ENCODE assay signal across 27 cellular contexts in the genomic region with DNA sequence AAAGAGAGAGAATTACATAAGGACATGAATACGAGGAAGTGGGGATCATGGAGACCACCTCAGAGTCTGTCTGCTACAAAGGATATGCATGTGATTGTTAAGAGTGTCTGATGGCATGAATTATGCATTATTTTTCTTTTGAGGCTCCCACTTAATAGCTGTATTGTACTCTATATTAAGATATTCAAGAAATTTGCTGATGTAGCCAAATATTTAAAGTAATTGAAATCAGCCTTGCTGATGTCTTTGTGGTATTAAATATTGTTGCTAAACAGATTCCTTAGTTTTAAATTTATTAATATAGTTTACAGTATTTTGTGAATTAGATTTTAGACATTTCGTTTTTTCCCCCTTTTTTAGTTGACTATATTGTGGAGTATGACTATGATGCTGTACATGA.
"Had no signal": no experiment of that assay in that cellular context is flagged by ENCODE, and none has a peak within 500 bp of the region (broad histone marks: within the 10 kb centered on the region; RNA-seq: fewer than 3 reads in every experiment).

No MANE protein-coding gene starts in this region.

- H3K9me3 ChIP-seq: left ventricle myocardium inferior, mucosa of descending colon, pancreas, psoas muscle had no signal

- H3K27me3 ChIP-seq: pancreas had no signal

- H3K36me3 ChIP-seq: left ventricle myocardium inferior, pancreas had no signal

- H3K27ac Mint-ChIP-seq: activated CD4-positive, alpha-beta T cell treated with anti-CD3 and anti-CD28 coated beads, Interleukin-2, amount 10 ng/mL, durations not matched to agents 7 days and 5 days; activated CD8-positive, alpha-beta T cell treated with anti-CD3 and anti-CD28 coated beads for 36 hours; activated T-helper 17 cell treated with anti-CD3 and anti-CD28 coated beads, Interleukin-2, amount 50 U/mL, for 72 hours; stimulated activated memory B cell treated with anti-CD40 and anti-IgM and Interleukin-4, amounts not matched to agents 10 μg/mL and 1 μg/mL and 100 μg/mL, for 72 hours had no signal

- H3K9me3 Mint-ChIP-seq: stimulated activated memory B cell treated with anti-CD40 and anti-IgM and Interleukin-4, amounts not matched to agents 10 μg/mL and 1 μg/mL and 100 μg/mL, for 72 hours; stimulated activated naive CD8-positive, alpha-beta T cell treated with anti-CD3 and anti-CD28 coated beads, Interleukin-15, amount 100 ng/mL, for 72 hours had no signal

- ATAC-seq: activated CD8-positive, alpha-beta T cell treated with anti-CD3 and anti-CD28 coated beads for 36 hours; activated T-cell treated with anti-CD3 and anti-CD28 coated beads, Interleukin-2, amount 50 U/mL, for 4 hours; activated T-helper 17 cell treated with anti-CD3 and anti-CD28 coated beads, Interleukin-2, amount 50 U/mL, for 72 hours; mucosa of descending colon; pancreas; psoas muscle; stimulated activated memory B cell treated with anti-CD40 and anti-IgM and Interleukin-4, amounts not matched to agents 10 μg/mL and 1 μg/mL and 100 μg/mL, for 72 hours; stimulated activated naive CD8-positive, alpha-beta T cell treated with anti-CD3 and anti-CD28 coated beads, Interleukin-15, amount 100 ng/mL, for 72 hours had no signal

- FAIRE-seq: astrocyte, frontal cortex, pancreas had no signal

- H3K4me3 Mint-ChIP-seq: activated CD4-positive, alpha-beta T cell treated with anti-CD3 and anti-CD28 coated beads, Interleukin-2, amount 10 ng/mL, durations not matched to agents 7 days and 5 days; activated CD8-positive, alpha-beta T cell treated with anti-CD3 and anti-CD28 coated beads for 36 hours; activated T-cell treated with anti-CD3 and anti-CD28 coated beads, Interleukin-2, amount 50 U/mL, for 4 hours; activated T-helper 17 cell treated with anti-CD3 and anti-CD28 coated beads, Interleukin-2, amount 50 U/mL, for 72 hours; stimulated activated memory B cell treated with anti-CD40 and anti-IgM and Interleukin-4, amounts not matched to agents 10 μg/mL and 1 μg/mL and 100 μg/mL, for 72 hours; stimulated activated naive CD8-positive, alpha-beta T cell treated with anti-CD3 and anti-CD28 coated beads, Interleukin-15, amount 100 ng/mL, for 72 hours had no signal

- DNase-seq: activated CD4-positive, alpha-beta T cell treated with anti-CD3 and anti-CD28 coated beads for 1 hour; activated CD4-positive, alpha-beta T cell treated with anti-CD3 and anti-CD28 coated beads, Interleukin-2, amount 10 ng/mL, durations not matched to agents 7 days and 5 days; activated CD8-positive, alpha-beta T cell treated with anti-CD3 and anti-CD28 coated beads for 36 hours; activated gamma-delta T cell treated with Interleukin-2 at 50 U/mL for 16 hours; activated naive CD4-positive, alpha-beta T cell treated with anti-CD3 and anti-CD28 coated beads, Interleukin-2, amount 50 U/mL, for 16 hours; activated T-cell treated with anti-CD3 and anti-CD28 coated beads, Interleukin-2, amount 50 U/mL, for 4 hours; amniotic stem cell; caudate nucleus; cortex of kidney; left ventricle myocardium inferior; mesendoderm; mucosa of descending colon; pancreas; psoas muscle; stimulated activated CD4-positive, alpha-beta T cell treated with anti-CD3 and anti-CD28 coated beads, Interleukin-1b, Interleukin-23, amount 100 ng/mL, for 48 hours; stimulated activated CD4-positive, alpha-beta T cell treated with anti-CD3 and anti-CD28 coated beads, Interleukin-4, amount 100 ng/mL, for 4 hours; stimulated activated CD8-positive, alpha-beta memory T cell treated with anti-CD3 and anti-CD28 coated beads, Interleukin-4, amount 100 ng/mL, for 48 hours; stimulated activated naive CD8-positive, alpha-beta T cell treated with anti-CD3 and anti-CD28 coated beads, Interleukin-15, amount 100 ng/mL, for 72 hours; substantia nigra; T-helper 2 cell had no signal

- H3K27ac ChIP-seq: epithelial cell of prostate, left ventricle myocardium inferior, pancreas, psoas muscle had no signal

- H3K4me2 ChIP-seq: smooth muscle cell had no signal

- H3K27me3 Mint-ChIP-seq: activated CD4-positive, alpha-beta T cell treated with anti-CD3 and anti-CD28 coated beads, Interleukin-2, amount 10 ng/mL, durations not matched to agents 7 days and 5 days; activated CD8-positive, alpha-beta T cell treated with anti-CD3 and anti-CD28 coated beads for 36 hours; activated T-helper 17 cell treated with anti-CD3 and anti-CD28 coated beads, Interleukin-2, amount 50 U/mL, for 72 hours; stimulated activated memory B cell treated with anti-CD40 and anti-IgM and Interleukin-4, amounts not matched to agents 10 μg/mL and 1 μg/mL and 100 μg/mL, for 72 hours; stimulated activated naive CD8-positive, alpha-beta T cell treated with anti-CD3 and anti-CD28 coated beads, Interleukin-15, amount 100 ng/mL, for 72 hours had no signal

- H3K4me3 ChIP-seq: left ventricle myocardium inferior, lung, mucosa of descending colon, pancreas, psoas muscle, smooth muscle cell had no signal
